1 cellular context compared by ENCODE assay signal in the genomic region with DNA sequence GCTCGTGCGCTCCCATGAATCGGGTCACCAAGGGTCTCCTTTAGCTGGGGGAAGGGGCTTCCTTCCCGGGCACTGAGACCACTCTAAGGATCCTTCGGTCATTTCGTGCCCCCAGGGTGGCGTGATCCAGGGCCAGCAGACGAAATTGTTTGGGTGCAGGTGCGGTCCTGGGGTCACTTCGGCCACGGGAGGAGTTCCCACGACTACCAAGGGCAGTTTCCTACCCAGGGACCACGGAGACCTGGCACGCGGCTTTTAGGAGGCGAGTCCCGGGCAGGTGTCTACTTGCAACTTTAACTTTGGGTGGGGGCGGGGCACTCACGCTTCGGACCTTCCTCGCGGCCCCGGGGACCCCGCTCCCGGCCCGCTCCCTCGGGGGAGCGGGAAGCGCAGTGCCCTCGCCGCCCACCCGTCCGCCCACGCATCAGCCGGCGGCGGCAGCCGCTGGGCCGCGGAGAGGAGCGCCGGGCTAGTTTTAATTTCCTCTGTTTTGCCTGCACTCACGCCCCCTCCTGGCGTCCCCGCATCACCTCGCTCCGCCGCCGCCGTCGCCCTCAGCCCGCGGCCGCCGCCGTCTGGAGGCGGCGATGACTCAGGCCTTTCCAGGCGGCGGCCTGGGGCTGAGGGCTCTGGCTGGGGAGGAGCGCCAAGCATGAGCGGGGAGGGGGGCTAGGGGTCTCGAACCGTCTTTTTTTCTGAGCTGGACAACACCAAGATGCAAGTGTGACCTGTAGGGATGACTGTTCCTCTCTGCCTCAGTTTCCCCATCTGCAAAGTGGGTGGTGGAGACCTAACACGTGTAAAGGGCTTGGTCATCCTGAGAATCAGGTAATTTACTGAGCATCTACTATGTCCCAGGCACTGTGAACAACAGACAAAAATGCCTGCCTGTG.
A peak's percentile ranks its signal among the peaks of the same experiment; 100 is the strongest.
TF ChIP-seq lines count a peak whose summit lies in the region.

No MANE protein-coding gene starts in this region.

TF ChIP-seq in GM12878, 131 proteins besides CTCF, POLR2A, EP300 and RAD21 (continued from another document and continues in another):
- TF ChIP-seq ZNF592 (IDR thresholded peaks at IDR 0.05) (no peak), IRF5 (IDR thresholded peaks at IDR 0.05; ENCODE audit: borderline replicate concordance) (no peak), NR2F1 (conservative IDR thresholded peaks at IDR 0.05) (0 out of 2 replicates have a peak, but pooled peaks have one; percentile 24), ZNF622 (IDR thresholded peaks at IDR 0.05) (no peak), JUND (IDR thresholded peaks at IDR 0.05; ENCODE audit: low read depth, low read length) (no peak), SIX5 (IDR thresholded peaks at IDR 0.05; ENCODE audit: low read depth, low read length, severe bottlenecking) (no peak), CREB1 (IDR thresholded peaks at IDR 0.05; ENCODE audit: low read depth) (no peak), IRF3 (IDR thresholded peaks at IDR 0.05) (no peak), ZNF24 (IDR thresholded peaks at IDR 0.05) (no peak), HDAC2 (IDR thresholded peaks at IDR 0.05) (no peak), YY1 (IDR thresholded peaks at IDR 0.05; ENCODE audit: low read depth, low read length) (0 out of 2 replicates have a peak, but pooled peaks have one; percentile 12), SP1 (IDR thresholded peaks at IDR 0.05; ENCODE audit: low read depth, low read length) (no peak), JUNB (IDR thresholded peaks at IDR 0.05) (no peak), TCF12 (IDR thresholded peaks at IDR 0.05; ENCODE audit: low read depth, low read length) (no peak), ESRRA (IDR thresholded peaks at IDR 0.05; ENCODE audit: low read length) (no peak), ETV6 (conservative IDR thresholded peaks at IDR 0.05 in 1 of 2, IDR thresholded peaks at IDR 0.05 in 1 of 2; ENCODE audit: borderline replicate concordance in 1 of 2, low read depth in 1 of 2) (no peak), RFX5 (IDR thresholded peaks at IDR 0.05; ENCODE audit: low read depth, low read length) (no peak), GATAD2B (conservative IDR thresholded peaks at IDR 0.05; ENCODE audit: low read depth) (peak; percentile 83; the same call in 1 of the 2 replicates), HDGF (IDR thresholded peaks at IDR 0.05) (no peak), SREBF2 (IDR thresholded peaks at IDR 0.05; ENCODE audit: low read length) (no peak), CUX1 (IDR thresholded peaks at IDR 0.05; ENCODE audit: insufficient replicate concordance, low read depth, low read length) (no peak), CBFB (IDR thresholded peaks at IDR 0.05; ENCODE audit: low read depth) (no peak), RB1 (IDR thresholded peaks at IDR 0.05; ENCODE audit: borderline replicate concordance) (no peak), KLF5 (IDR thresholded peaks at IDR 0.05; ENCODE audit: partially characterized antibody) (no peak), EED (IDR thresholded peaks at IDR 0.05; ENCODE audit: low read depth) (no peak)
- TF ChIP-seq, protein P1, sequence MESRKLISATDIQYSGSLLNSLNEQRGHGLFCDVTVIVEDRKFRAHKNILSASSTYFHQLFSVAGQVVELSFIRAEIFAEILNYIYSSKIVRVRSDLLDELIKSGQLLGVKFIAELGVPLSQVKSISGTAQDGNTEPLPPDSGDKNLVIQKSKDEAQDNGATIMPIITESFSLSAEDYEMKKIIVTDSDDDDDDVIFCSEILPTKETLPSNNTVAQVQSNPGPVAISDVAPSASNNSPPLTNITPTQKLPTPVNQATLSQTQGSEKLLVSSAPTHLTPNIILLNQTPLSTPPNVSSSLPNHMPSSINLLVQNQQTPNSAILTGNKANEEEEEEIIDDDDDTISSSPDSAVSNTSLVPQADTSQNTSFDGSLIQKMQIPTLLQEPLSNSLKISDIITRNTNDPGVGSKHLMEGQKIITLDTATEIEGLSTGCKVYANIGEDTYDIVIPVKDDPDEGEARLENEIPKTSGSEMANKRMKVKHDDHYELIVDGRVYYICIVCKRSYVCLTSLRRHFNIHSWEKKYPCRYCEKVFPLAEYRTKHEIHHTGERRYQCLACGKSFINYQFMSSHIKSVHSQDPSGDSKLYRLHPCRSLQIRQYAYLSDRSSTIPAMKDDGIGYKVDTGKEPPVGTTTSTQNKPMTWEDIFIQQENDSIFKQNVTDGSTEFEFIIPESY (IDR thresholded peaks at IDR 0.05), result 0 out of 2 replicates have a peak, but pooled peaks have one; percentile 47
- TF ChIP-seq, protein P2, sequence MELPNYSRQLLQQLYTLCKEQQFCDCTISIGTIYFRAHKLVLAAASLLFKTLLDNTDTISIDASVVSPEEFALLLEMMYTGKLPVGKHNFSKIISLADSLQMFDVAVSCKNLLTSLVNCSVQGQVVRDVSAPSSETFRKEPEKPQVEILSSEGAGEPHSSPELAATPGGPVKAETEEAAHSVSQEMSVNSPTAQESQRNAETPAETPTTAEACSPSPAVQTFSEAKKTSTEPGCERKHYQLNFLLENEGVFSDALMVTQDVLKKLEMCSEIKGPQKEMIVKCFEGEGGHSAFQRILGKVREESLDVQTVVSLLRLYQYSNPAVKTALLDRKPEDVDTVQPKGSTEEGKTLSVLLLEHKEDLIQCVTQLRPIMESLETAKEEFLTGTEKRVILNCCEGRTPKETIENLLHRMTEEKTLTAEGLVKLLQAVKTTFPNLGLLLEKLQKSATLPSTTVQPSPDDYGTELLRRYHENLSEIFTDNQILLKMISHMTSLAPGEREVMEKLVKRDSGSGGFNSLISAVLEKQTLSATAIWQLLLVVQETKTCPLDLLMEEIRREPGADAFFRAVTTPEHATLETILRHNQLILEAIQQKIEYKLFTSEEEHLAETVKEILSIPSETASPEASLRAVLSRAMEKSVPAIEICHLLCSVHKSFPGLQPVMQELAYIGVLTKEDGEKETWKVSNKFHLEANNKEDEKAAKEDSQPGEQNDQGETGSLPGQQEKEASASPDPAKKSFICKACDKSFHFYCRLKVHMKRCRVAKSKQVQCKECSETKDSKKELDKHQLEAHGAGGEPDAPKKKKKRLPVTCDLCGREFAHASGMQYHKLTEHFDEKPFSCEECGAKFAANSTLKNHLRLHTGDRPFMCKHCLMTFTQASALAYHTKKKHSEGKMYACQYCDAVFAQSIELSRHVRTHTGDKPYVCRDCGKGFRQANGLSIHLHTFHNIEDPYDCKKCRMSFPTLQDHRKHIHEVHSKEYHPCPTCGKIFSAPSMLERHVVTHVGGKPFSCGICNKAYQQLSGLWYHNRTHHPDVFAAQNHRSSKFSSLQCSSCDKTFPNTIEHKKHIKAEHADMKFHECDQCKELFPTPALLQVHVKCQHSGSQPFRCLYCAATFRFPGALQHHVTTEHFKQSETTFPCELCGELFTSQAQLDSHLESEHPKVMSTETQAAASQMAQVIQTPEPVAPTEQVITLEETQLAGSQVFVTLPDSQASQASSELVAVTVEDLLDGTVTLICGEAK (IDR thresholded peaks at IDR 0.05; ENCODE audit: borderline replicate concordance), result no peak
- TF ChIP-seq, protein P3, sequence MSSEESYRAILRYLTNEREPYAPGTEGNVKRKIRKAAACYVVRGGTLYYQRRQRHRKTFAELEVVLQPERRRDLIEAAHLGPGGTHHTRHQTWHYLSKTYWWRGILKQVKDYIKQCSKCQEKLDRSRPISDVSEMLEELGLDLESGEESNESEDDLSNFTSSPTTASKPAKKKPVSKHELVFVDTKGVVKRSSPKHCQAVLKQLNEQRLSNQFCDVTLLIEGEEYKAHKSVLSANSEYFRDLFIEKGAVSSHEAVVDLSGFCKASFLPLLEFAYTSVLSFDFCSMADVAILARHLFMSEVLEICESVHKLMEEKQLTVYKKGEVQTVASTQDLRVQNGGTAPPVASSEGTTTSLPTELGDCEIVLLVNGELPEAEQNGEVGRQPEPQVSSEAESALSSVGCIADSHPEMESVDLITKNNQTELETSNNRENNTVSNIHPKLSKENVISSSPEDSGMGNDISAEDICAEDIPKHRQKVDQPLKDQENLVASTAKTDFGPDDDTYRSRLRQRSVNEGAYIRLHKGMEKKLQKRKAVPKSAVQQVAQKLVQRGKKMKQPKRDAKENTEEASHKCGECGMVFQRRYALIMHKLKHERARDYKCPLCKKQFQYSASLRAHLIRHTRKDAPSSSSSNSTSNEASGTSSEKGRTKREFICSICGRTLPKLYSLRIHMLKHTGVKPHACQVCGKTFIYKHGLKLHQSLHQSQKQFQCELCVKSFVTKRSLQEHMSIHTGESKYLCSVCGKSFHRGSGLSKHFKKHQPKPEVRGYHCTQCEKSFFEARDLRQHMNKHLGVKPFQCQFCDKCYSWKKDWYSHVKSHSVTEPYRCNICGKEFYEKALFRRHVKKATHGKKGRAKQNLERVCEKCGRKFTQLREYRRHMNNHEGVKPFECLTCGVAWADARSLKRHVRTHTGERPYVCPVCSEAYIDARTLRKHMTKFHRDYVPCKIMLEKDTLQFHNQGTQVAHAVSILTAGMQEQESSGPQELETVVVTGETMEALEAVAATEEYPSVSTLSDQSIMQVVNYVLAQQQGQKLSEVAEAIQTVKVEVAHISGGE (CRISPR knock-in tag; IDR thresholded peaks at IDR 0.05), result no peak
